8 cellular contexts compared by ENCODE assay signal in genomic region chr1:232630894-232631195, GRCh38. TPM values are rescaled to one million over a fixed set of nuclear protein-coding genes. Genes with fewer than 3 reads are reported as not detected.
DNase-seq lines count a peak whose midpoint lies in the region; ATAC-seq, FAIRE-seq and TF ChIP-seq lines count a peak whose summit lies in the region.

No MANE protein-coding gene starts in this region.

- in situ Hi-C loops in HepG2 (cut with HindIII; ENCODE audit: extremely low pct_ligation_motif_present, low pct_unique_long_range_greater_than_20kb): loop anchor here (5.0 kb wide), 1 partner anchor 606 kb away; no protein-coding TSS in a partner anchor

- peak overlapping the region; percentile 60 for H3K4me2 ChIP-seq in HepG2 (ENCODE audit: low read depth, low read length)

- no peaks in the 10 kb centered on the region for H3K9me3 ChIP-seq in adrenal gland (replicated peaks in 1 of 3)
- H3K9me3 ChIP-seq in HepG2 (ENCODE audit: low read length): no peaks in the 10 kb centered on the region
- no peaks in the 10 kb centered on the region for H3K9me3 ChIP-seq in thoracic aorta

- H3K4me1 Mint-ChIP-seq in activated T-cell treated with anti-CD3 and anti-CD28 coated beads, Interleukin-2, amount 50 U/mL, for 24 hours (ENCODE audit: low read depth): peaks cover 31% of the 10 kb centered on the region

- no peak for TF ChIP-seq POLR2A in adrenal gland (IDR thresholded peaks at IDR 0.05)
- no peak for TF ChIP-seq POLR2A in HepG2 (IDR thresholded peaks at IDR 0.05; ENCODE audit: insufficient read depth in 1 of 2, low read depth in 2 of 2, low read length in 2 of 2)

- H3K27me3 Mint-ChIP-seq in activated T-cell treated with anti-CD3 and anti-CD28 coated beads, Interleukin-2, amount 50 U/mL, for 24 hours: peaks cover 35% of the 10 kb centered on the region

- TF ChIP-seq CTCF in adrenal gland (IDR thresholded peaks at IDR 0.05) (peak in 2 of 6 experiments; percentile 2 to 14), HepG2 (CRISPR knock-in tag; IDR thresholded peaks at IDR 0.05) (no peak), thoracic aorta (IDR thresholded peaks at IDR 0.05) (no peak)

- H3K4me1 ChIP-seq in adrenal gland (replicated peaks in 1 of 2) (peaks cover 0 to 23% of the 10 kb centered on the region in 2 donors), HepG2 (ENCODE audit: insufficient read depth, low read length) (no peaks in the 10 kb centered on the region), thoracic aorta (ENCODE audit: control insufficient read depth in 1 of 2, low read depth in 2 of 2) (peaks cover 4 to 12% of the 10 kb centered on the region in 2 donors)

- no peak for DNase-seq in activated T-cell treated with anti-CD3 and anti-CD28 coated beads, Interleukin-2, amount 50 U/mL, for 24 hours
- DNase-seq in activated T-cell treated with anti-CD3 and anti-CD28 coated beads for 4 hours (no peak), adrenal gland (no peak), HepG2 (ENCODE audit: low spot score) (no peak), thoracic aorta (ENCODE audit: low spot score) (no peak), NOMO-1 treated with DMSO at 0.1 percent for 48 hours (lab: John Stamatoyannopoulos, UW; ENCODE audit: unreplicated experiment) (no peak), NCI-H69 (lab: John Stamatoyannopoulos, UW) (no peak)
- DNase-seq in activated CD4-positive, CD25-positive, alpha-beta regulatory T cell treated with anti-CD3 and anti-CD28 coated beads, Interleukin-2, amount 50 U/mL, for 72 hours: no peak

- peak overlapping the region in 4 of 5 donors; percentile 64 to 82 (median 74) for H3K27ac ChIP-seq in adrenal gland
- H3K27ac ChIP-seq in HepG2 (ENCODE audit: extremely low read length, insufficient read depth, low read length): no peak overlapping the region
- H3K27ac ChIP-seq in thoracic aorta: peak overlapping the region; percentile 76 to 83

- no TSS peak for BruUV-seq in HepG2 (replicated peaks; lab: Mats Ljungman, UMichigan)

- POLR2A ChIA-PET in HepG2 (lab: Yijun Ruan, JAX): no interaction called here

- H4K20me1 ChIP-seq in HepG2 (ENCODE audit: insufficient read depth, low read length): no peaks in the 10 kb centered on the region

- H3K27me3 ChIP-seq in adrenal gland (no peaks in the 10 kb centered on the region), HepG2 (ENCODE audit: control insufficient read depth in 1 of 2, insufficient read depth in 2 of 2, low read length in 2 of 2) (peaks cover 5 to 43% of the 10 kb centered on the region in 2 experiments; a peak in 4 of 5 replicates), thoracic aorta (replicated peaks; ENCODE audit: insufficient read depth) (no peaks in the 10 kb centered on the region)

- ATAC-seq in HepG2 (no peak), thoracic aorta (ENCODE audit: insufficient number of reproducible peaks, low FRiP score, low read depth) (no peak)

- H3K36me3 Mint-ChIP-seq in activated T-cell treated with anti-CD3 and anti-CD28 coated beads, Interleukin-2, amount 50 U/mL, for 24 hours (ENCODE audit: low read depth): peaks cover 2% of the 10 kb centered on the region

- WGBS in adrenal gland, 4 donors: 0 to 3% (median 1%) methylated on average over 8 of the region's 8 CpGs
- 9% methylated on average over 6 of the region's 8 CpGs for WGBS in HepG2 (ENCODE audit: low lambda C conversion rate)

- no peak overlapping the region for H2AFZ ChIP-seq in HepG2 (ENCODE audit: low read length)

- H3K4me3 ChIP-seq in adrenal gland: peak overlapping the region in 2 of 4 donors; percentile 55 to 76
- peak overlapping the region; percentile 52 to 63 (median 56); a peak in 2 of 6 replicates for H3K4me3 ChIP-seq in HepG2 (replicated peaks in 1 of 3; ENCODE audit: insufficient read depth in 1 of 3, low read depth in 2 of 3, low read length in 3 of 3)
- peak overlapping the region; percentile 91 for H3K4me3 ChIP-seq in thoracic aorta

- no peaks in the 10 kb centered on the region for H3K79me2 ChIP-seq in HepG2 (ENCODE audit: insufficient read depth, low read length)

- CTCF ChIA-PET in HepG2 (lab: Yijun Ruan, JAX; ENCODE audit: low intra/inter-chr PET ratio, low total read pairs): no interaction called here

- TF ChIP-seq RAD21 in HepG2 (CRISPR knock-in tag; IDR thresholded peaks at IDR 0.05): no peak

- intact Hi-C loops in adrenal gland (cut with DNase I) (loop anchor here (5.0 to 10.0 kb wide), 6 partner anchors 314 to 766 kb away; no protein-coding TSS in a partner anchor), HepG2 (cut with micrococcal nuclease; ENCODE audit: unreplicated experiment) (loop anchor here (1.0 to 10.0 kb wide), 3 partner anchors 324 to 766 kb away; partner anchors contain the start of gene NTPCR)

- peak overlapping the region; percentile 28 for H3K27ac Mint-ChIP-seq in activated T-cell treated with anti-CD3 and anti-CD28 coated beads, Interleukin-2, amount 50 U/mL, for 24 hours

- H3K36me3 ChIP-seq in adrenal gland (replicated peaks in 1 of 2): no peaks in the 10 kb centered on the region
- H3K36me3 ChIP-seq in HepG2 (replicated peaks in 1 of 2; ENCODE audit: control insufficient read depth in 1 of 2, insufficient read depth in 2 of 2, low read length in 2 of 2): no peaks in the 10 kb centered on the region
- no peaks in the 10 kb centered on the region for H3K36me3 ChIP-seq in thoracic aorta

- no peak for TF ChIP-seq EP300 in HepG2 (IDR thresholded peaks at IDR 0.05; ENCODE audit: low read depth in 2 of 2, low read length in 2 of 2)
- TF ChIP-seq EP300 in HepG2 (CRISPR knock-in tag; IDR thresholded peaks at IDR 0.05; ENCODE audit: borderline replicate concordance): no peak

- H3K9me3 Mint-ChIP-seq in activated T-cell treated with anti-CD3 and anti-CD28 coated beads, Interleukin-2, amount 50 U/mL, for 24 hours: no peaks in the 10 kb centered on the region

- no peak for FAIRE-seq in HepG2 (lab: Jason Lieb, UNC)

- H3K9ac ChIP-seq in HepG2 (ENCODE audit: insufficient read depth, low read depth, low read length): no peak overlapping the region

- peak overlapping the region; percentile 76 for H3K4me3 Mint-ChIP-seq in activated T-cell treated with anti-CD3 and anti-CD28 coated beads, Interleukin-2, amount 50 U/mL, for 24 hours

TF ChIP-seq in HepG2, 621 proteins besides CTCF, POLR2A, EP300 and RAD21:
- no peak for TF ChIP-seq HNF4A (CRISPR knock-in tag; IDR thresholded peaks at IDR 0.05)
- no peak for TF ChIP-seq HIVEP1 (CRISPR knock-in tag; IDR thresholded peaks at IDR 0.05)
- no peak for TF ChIP-seq NR1H2 (CRISPR knock-in tag; IDR thresholded peaks at IDR 0.05; ENCODE audit: borderline replicate concordance, low read depth)
- no peak for TF ChIP-seq KDM4B (CRISPR knock-in tag; IDR thresholded peaks at IDR 0.05)
- TF ChIP-seq FOXA3 (CRISPR knock-in tag; IDR thresholded peaks at IDR 0.05): no peak
- TF ChIP-seq HDAC6 (IDR thresholded peaks at IDR 0.05; ENCODE audit: low read depth, low read length): no peak
- TF ChIP-seq PRMT3 (CRISPR knock-in tag; IDR thresholded peaks at IDR 0.05; ENCODE audit: borderline replicate concordance, low read depth): no peak
- no peak for TF ChIP-seq MAFK (conservative IDR thresholded peaks at IDR 0.05 in 1 of 2, IDR thresholded peaks at IDR 0.05 in 1 of 2; ENCODE audit: low read length in 2 of 2)
TF ChIP-seq in HepG2: peak in this region for 0.

RNA-seq across cellular contexts. Expression of gene SIPA1L2, which starts 0.9 kb away (rescaled TPM):
- total RNA-seq in adrenal gland: 10 to 100 TPM in 5 of 8 donors, 1 to 10 TPM in 3; 8.3 to 15.9 (median 10.8) TPM
- polyA plus RNA-seq in adrenal gland: 10 to 100 TPM in 1 of 3 donors, 1 to 10 TPM in 2; 5.5 to 11.6 (median 6.2) TPM
- total RNA-seq in HepG2 (2016; rRNA removed; fragmentation: Illumina TruSeq; extraction: Trizol): 0.03 TPM in 1 of 2 replicates, not detected in the other
- total RNA-seq in HepG2 (2016; cell fraction: cytosol; rRNA removed; fragmentation: Illumina TruSeq; extraction: Trizol; ENCODE audit: low read depth): not detected in 2 replicates
- not detected in 2 replicates for total RNA-seq in HepG2 (2016; cell fraction: insoluble cytoplasmic fraction; rRNA removed; fragmentation: Illumina TruSeq; extraction: Trizol)
- 0.03 TPM in 1 of 2 replicates, not detected in the other for total RNA-seq in HepG2 (2016; cell fraction: membrane; rRNA removed; fragmentation: Illumina TruSeq; extraction: Trizol)
- not detected in 2 replicates for total RNA-seq in HepG2 (2016; cell fraction: nucleus; rRNA removed; fragmentation: Illumina TruSeq; extraction: Trizol)
- 0.01 and 0.03 TPM in 2 replicates for polyA plus RNA-seq in HepG2 (2011; rRNA removed)
- polyA plus RNA-seq in HepG2 (2011; cell fraction: cytosol; rRNA removed): 0.01 TPM in 1 of 2 replicates, not detected in the other
- 0.05 TPM in 1 of 2 replicates, not detected in the other for polyA plus RNA-seq in HepG2 (2011; cell fraction: nucleus; rRNA removed)
- polyA plus RNA-seq in HepG2 (2012): not detected in 2 replicates
- polyA plus RNA-seq in HepG2 (2016; cell fraction: cytosol; fragmentation: Illumina TruSeq; extraction: Trizol; ENCODE audit: low read depth): not detected in 2 replicates
- polyA plus RNA-seq in HepG2 (2016; cell fraction: insoluble cytoplasmic fraction; fragmentation: Illumina TruSeq; extraction: Trizol; ENCODE audit: low read depth): not detected in 2 replicates
- not detected in 2 replicates for polyA plus RNA-seq in HepG2 (2016; cell fraction: membrane; fragmentation: Illumina TruSeq; extraction: Trizol; ENCODE audit: low read depth)
- polyA plus RNA-seq in HepG2 (2016; cell fraction: nucleus; fragmentation: Illumina TruSeq; extraction: Trizol; ENCODE audit: insufficient read depth, low read depth): not detected in 2 replicates
- 0.77 TPM in 1 of 2 replicates, not detected in the other for polyA minus RNA-seq in HepG2 (2011; rRNA and poly(A)+ RNA removed; ENCODE audit: low replicate concordance)
- not detected in 2 replicates for polyA minus RNA-seq in HepG2 (2011; cell fraction: cytosol; rRNA and poly(A)+ RNA removed)
- polyA minus RNA-seq in HepG2 (2011; cell fraction: nucleus; rRNA and poly(A)+ RNA removed): not detected in 2 replicates
- total RNA-seq in thoracic aorta: 10 to 100 TPM; 13.0 to 20.4 TPM

Comparison
In these comparisons a context has a peak if more than half of its experiments do, and no peak if none do; other contexts are left out.
1. RNA of gene SIPA1L2, which starts 0.9 kb away (total RNA-seq): 13.0 to 20.4 TPM in thoracic aorta and 8.3 to 15.9 TPM in adrenal gland; 0.03 TPM in HepG2; every median in the first group is over 4 times any median in the second.